Comparison of ENCODE assay signal across 8 cellular contexts in genomic region chr6:144285548-144285797, GRCh38. TPM values are rescaled to one million over a fixed set of nuclear protein-coding genes. Genes with fewer than 3 reads are reported as not detected.
DNase-seq lines count a peak whose midpoint lies in the region; ATAC-seq, FAIRE-seq and TF ChIP-seq lines count a peak whose summit lies in the region.

No MANE protein-coding gene starts in this region.

- H4K20me1 ChIP-seq in H9 (ENCODE audit: control insufficient read depth, insufficient read depth, insufficient read length) (no peaks in the 10 kb centered on the region), SU-DHL-6 (ENCODE audit: low read depth, low read length) (no peaks in the 10 kb centered on the region)

- H3F3A ChIP-seq in SU-DHL-6 (ENCODE audit: insufficient read depth) = no peaks in the 10 kb centered on the region

- H3K4me1 Mint-ChIP-seq in CD8-positive, alpha-beta memory T cell = peaks cover 27 to 44% (median 35%) of the 10 kb centered on the region in 3 donors
- H3K4me1 Mint-ChIP-seq in H9 = peaks cover 20 to 21% of the 10 kb centered on the region in 2 experiments
- H3K4me1 Mint-ChIP-seq in glutamatergic neuron (ENCODE audit: low read depth, unreplicated experiment) = peaks cover 5% of the 10 kb centered on the region

- H3K56ac ChIP-seq in H9 (ENCODE audit: insufficient read length, low read depth, low read length) = no peak overlapping the region

- peak overlapping the region; percentile 92 for H3K4me2 ChIP-seq in H9 (ENCODE audit: insufficient read depth, insufficient read length, low read length)
- peak overlapping the region; percentile 43 for H3K4me2 ChIP-seq in SU-DHL-6 (ENCODE audit: low read depth, low read length, poor library complexity, severe bottlenecking)

- no peak overlapping the region for H2BK20ac ChIP-seq in H9 (ENCODE audit: low read depth, low read length, poor library complexity, severe bottlenecking)

- H3K27me3 ChIP-seq in CD8-positive, alpha-beta memory T cell (ENCODE audit: insufficient read depth, low read length, poor library complexity, severe bottlenecking) = no peaks in the 10 kb centered on the region
- H3K27me3 ChIP-seq in H9 (ENCODE audit: insufficient read depth, low read length) = no peaks in the 10 kb centered on the region
- no peaks in the 10 kb centered on the region for H3K27me3 ChIP-seq in SU-DHL-6 (ENCODE audit: low read length)
- no peaks in the 10 kb centered on the region for H3K27me3 ChIP-seq in small intestine (ENCODE audit: control insufficient read depth in 2 of 2, insufficient read depth in 2 of 2, low read length in 2 of 2)

- H3K14ac ChIP-seq in H9 (ENCODE audit: insufficient read depth, low read length) = peak overlapping the region; percentile 24

- no peak overlapping the region for H2AK5ac ChIP-seq in H9 (ENCODE audit: insufficient read length, low read length)

- peak overlapping the region; percentile 26 for H3K18ac ChIP-seq in H9 (ENCODE audit: insufficient read length, low read depth, low read length)

- H3K36me3 ChIP-seq in CD8-positive, alpha-beta memory T cell (ENCODE audit: insufficient read depth, low read length) = no peaks in the 10 kb centered on the region
- no peaks in the 10 kb centered on the region for H3K36me3 ChIP-seq in SU-DHL-6 (ENCODE audit: low read length)
- no peaks in the 10 kb centered on the region for H3K36me3 ChIP-seq in small intestine (ENCODE audit: control insufficient read depth in 2 of 2, insufficient read depth in 2 of 2, low read length in 2 of 2)

- H2BK5ac ChIP-seq in H9 (ENCODE audit: insufficient read length, low read length) = no peak overlapping the region

- H2BK12ac ChIP-seq in H9 (ENCODE audit: insufficient read length, low read depth, low read length) = no peak overlapping the region

- H3K79me2 ChIP-seq in H9 (ENCODE audit: insufficient read depth, low read length) (0 out of 2 replicates have a peak, but pooled peaks cover 2% of the 10 kb centered on the region), SU-DHL-6 (ENCODE audit: insufficient read depth, low read length) (no peaks in the 10 kb centered on the region)

- no CpG with 5 or more reads among the region's 15 CpGs for WGBS in H9 (ENCODE audit: extremely low coverage, insufficient read length, low lambda C conversion rate)
- 0 to 1% (median 0%) methylated on average over 15 of the region's 15 CpGs for WGBS in small intestine, 3 donors

- H3K79me1 ChIP-seq in H9 (ENCODE audit: insufficient read depth, low read depth, low read length, poor library complexity, severe bottlenecking) = no peaks in the 10 kb centered on the region

- H4K5ac ChIP-seq in H9 (ENCODE audit: insufficient read length, low read depth, low read length) = no peak overlapping the region

- H3K9ac ChIP-seq in H9 (ENCODE audit: extremely low read depth, insufficient read length, low read length) (peak overlapping the region; percentile 69), SU-DHL-6 (ENCODE audit: low read length) (0 out of 2 replicates have a peak overlapping the region, but pooled peaks have one; percentile 16)

- no peak for ATAC-seq in HG02623 (IDR thresholded peaks at IDR 0.05; ENCODE audit: unreplicated experiment)

- H3K23ac ChIP-seq in H9 (ENCODE audit: insufficient read length, low read depth, low read length) = no peak overlapping the region

- peak in 2 of 5 donors; percentile 21 to 23 for DNase-seq in CD8-positive, alpha-beta memory T cell
- DNase-seq in H9 (no peak), glutamatergic neuron (no peak), small intestine (no peak), GM20000 (ENCODE audit: low spot score) (no peak), midbrain (lab: John Stamatoyannopoulos, UW) (no peak)

- POLR2A ChIA-PET in CD8-positive, alpha-beta memory T cell (lab: Charles Lee) = no interaction called here

- no peak overlapping the region for H2BK120ac ChIP-seq in H9 (ENCODE audit: low read depth, low read length, poor library complexity, severe bottlenecking)

- no peaks in the 10 kb centered on the region for H3K27me3 Mint-ChIP-seq in CD8-positive, alpha-beta memory T cell
- peaks cover 10% of the 10 kb centered on the region for H3K27me3 Mint-ChIP-seq in H9 (ENCODE audit: low read depth)
- H3K27me3 Mint-ChIP-seq in glutamatergic neuron (ENCODE audit: unreplicated experiment) = peaks cover 7% of the 10 kb centered on the region

- CTCF ChIA-PET in CD8-positive, alpha-beta memory T cell (lab: Charles Lee) = interaction anchor here (0.9 to 1.3 kb wide), 2 partner anchors 8 to 196 kb away, joined by 3 read pairs; no protein-coding TSS in a partner anchor

- peak overlapping the region in 7 of 8 donors; percentile 70 to 94 (median 85) for H3K27ac Mint-ChIP-seq in CD8-positive, alpha-beta memory T cell
- peak overlapping the region; percentile 77 to 96 (median 86); a peak in 5 of 7 replicates for H3K27ac Mint-ChIP-seq in H9
- peak overlapping the region; percentile 38 for H3K27ac Mint-ChIP-seq in glutamatergic neuron (ENCODE audit: unreplicated experiment)

- peak overlapping the region; percentile 91 to 99 (median 97) for H3K4me3 Mint-ChIP-seq in CD8-positive, alpha-beta memory T cell
- H3K4me3 Mint-ChIP-seq in H9 (peak overlapping the region; percentile 96 to 99), glutamatergic neuron (ENCODE audit: unreplicated experiment) (peak overlapping the region; percentile 98)

- no peak overlapping the region for H3K4ac ChIP-seq in H9 (ENCODE audit: low read depth, low read length)

- H3K9me3 Mint-ChIP-seq in CD8-positive, alpha-beta memory T cell = no peaks in the 10 kb centered on the region
- H3K9me3 Mint-ChIP-seq in H9 = no peaks in the 10 kb centered on the region; a peak in 2 of 5 replicates
- peaks cover 4% of the 10 kb centered on the region for H3K9me3 Mint-ChIP-seq in glutamatergic neuron (ENCODE audit: unreplicated experiment)

- peaks cover 16% of the 10 kb centered on the region for H3K4me1 ChIP-seq in CD8-positive, alpha-beta memory T cell (ENCODE audit: insufficient read depth, low read length)
- H3K4me1 ChIP-seq in H9 (ENCODE audit: insufficient read depth, low read length) (no peaks in the 10 kb centered on the region; the same call in 1 of the 2 replicates), small intestine (ENCODE audit: control insufficient read depth in 2 of 2, insufficient read depth in 1 of 2, low read depth in 1 of 2, low read length in 1 of 2) (peaks cover 0 to 3% of the 10 kb centered on the region in 2 donors)

- H3K36me3 Mint-ChIP-seq in CD8-positive, alpha-beta memory T cell = peaks cover 0 to 10% (median 2%) of the 10 kb centered on the region in 3 donors
- H3K36me3 Mint-ChIP-seq in H9 (ENCODE audit: insufficient read depth in 1 of 3, low read depth in 3 of 3) = peaks cover 0 to 7% (median 3%) of the 10 kb centered on the region in 3 experiments; a peak in 4 of 7 replicates
- H3K36me3 Mint-ChIP-seq in glutamatergic neuron (ENCODE audit: unreplicated experiment) = peaks cover 4% of the 10 kb centered on the region

- peaks cover 21% of the 10 kb centered on the region for H3K23me2 ChIP-seq in H9 (ENCODE audit: insufficient read length, low read depth, low read length, poor library complexity, severe bottlenecking)

- FAIRE-seq in small intestine (lab: Jason Lieb, UNC) = no peak

- H4K8ac ChIP-seq in H9 (replicated peaks; ENCODE audit: insufficient read length, low read depth, low read length) = no peak overlapping the region

- H3K9me3 ChIP-seq in CD8-positive, alpha-beta memory T cell (ENCODE audit: low read length) = no peaks in the 10 kb centered on the region
- H3K9me3 ChIP-seq in H9 (ENCODE audit: control insufficient read depth, low read depth, low read length) (no peaks in the 10 kb centered on the region), SU-DHL-6 (ENCODE audit: insufficient read depth, low read length) (no peaks in the 10 kb centered on the region), small intestine (ENCODE audit: control insufficient read depth, low read depth) (no peaks in the 10 kb centered on the region)

- no peaks in the 10 kb centered on the region for H3K9me2 ChIP-seq in SU-DHL-6 (replicated peaks; ENCODE audit: insufficient read depth, low read length)

- no peak overlapping the region; the same call in 1 of the 2 replicates for H2BK15ac ChIP-seq in H9 (ENCODE audit: low read depth, low read length)

- peak overlapping the region; percentile 38 for H3K27ac ChIP-seq in CD8-positive, alpha-beta memory T cell (ENCODE audit: low read depth, low read length)
- H3K27ac ChIP-seq in H9 (ENCODE audit: insufficient read length, low read depth, low read length) (no peak overlapping the region), SU-DHL-6 (ENCODE audit: low read depth, low read length) (no peak overlapping the region), small intestine (ENCODE audit: low read depth in 1 of 2, low read length in 1 of 2) (peak overlapping the region in 1 of 2 donors; percentile 97)

- H2AFZ ChIP-seq in H9 (ENCODE audit: low read length) = no peak overlapping the region
- H2AFZ ChIP-seq in SU-DHL-6 (ENCODE audit: low read depth, low read length, severe bottlenecking) = peak overlapping the region; percentile 7

- no peak for TF ChIP-seq CTCF in H9 (conservative IDR thresholded peaks at IDR 0.05)
- TF ChIP-seq CTCF in SU-DHL-6 (IDR thresholded peaks at IDR 0.05; ENCODE audit: insufficient read depth, low read length, poor library complexity, severe bottlenecking) = no peak
- no peak for TF ChIP-seq CTCF in glutamatergic neuron (IDR thresholded peaks at IDR 0.05; ENCODE audit: partially characterized antibody, unreplicated experiment)
- TF ChIP-seq CTCF in GM20000 (IDR thresholded peaks at IDR 0.05; ENCODE audit: extremely low read depth, missing control alignments) = no peak

- no peak overlapping the region for H3T11ph ChIP-seq in H9 (ENCODE audit: low read length)

- no peak overlapping the region for H4K91ac ChIP-seq in H9 (ENCODE audit: insufficient read length, low read depth, low read length)

- H3K4me3 ChIP-seq in CD8-positive, alpha-beta memory T cell (ENCODE audit: low read length) = peak overlapping the region; percentile 90
- H3K4me3 ChIP-seq in SU-DHL-6 (ENCODE audit: insufficient read depth, low read length, poor library complexity, severe bottlenecking) (peak overlapping the region; percentile 37), small intestine (ENCODE audit: low read depth in 1 of 2, low read length in 2 of 2) (peak overlapping the region; percentile 71 to 73)

RNA-seq across cellular contexts. Expression of gene UTRN, which starts 0.3 kb away (rescaled TPM):
- total RNA-seq in CD8-positive, alpha-beta memory T cell = 10 to 100 TPM; 42.7 to 42.8 TPM
- polyA plus RNA-seq in CD8-positive, alpha-beta memory T cell = 96.8 TPM
- total RNA-seq in H9 (2021) = 79.7 and 82.3 TPM in 2 replicates
- total RNA-seq in glutamatergic neuron (ENCODE audit: unreplicated experiment) = 24.3 TPM
- polyA plus RNA-seq in small intestine = 10 to 100 TPM in 2 of 3 donors, 1 to 10 TPM in 1; 10.0 to 25.7 (median 10.7) TPM

Comparison
In these comparisons a context has a peak if more than half of its experiments do, and no peak if none do; other contexts are left out.
1. H3K4me3 ChIP-seq: peak in every context shown above with its lines; median percentile 90 in CD8-positive, alpha-beta memory T cell; 72 in small intestine; 37 in SU-DHL-6.